ENCODE assay signal across 26 cellular contexts in the genomic region with DNA sequence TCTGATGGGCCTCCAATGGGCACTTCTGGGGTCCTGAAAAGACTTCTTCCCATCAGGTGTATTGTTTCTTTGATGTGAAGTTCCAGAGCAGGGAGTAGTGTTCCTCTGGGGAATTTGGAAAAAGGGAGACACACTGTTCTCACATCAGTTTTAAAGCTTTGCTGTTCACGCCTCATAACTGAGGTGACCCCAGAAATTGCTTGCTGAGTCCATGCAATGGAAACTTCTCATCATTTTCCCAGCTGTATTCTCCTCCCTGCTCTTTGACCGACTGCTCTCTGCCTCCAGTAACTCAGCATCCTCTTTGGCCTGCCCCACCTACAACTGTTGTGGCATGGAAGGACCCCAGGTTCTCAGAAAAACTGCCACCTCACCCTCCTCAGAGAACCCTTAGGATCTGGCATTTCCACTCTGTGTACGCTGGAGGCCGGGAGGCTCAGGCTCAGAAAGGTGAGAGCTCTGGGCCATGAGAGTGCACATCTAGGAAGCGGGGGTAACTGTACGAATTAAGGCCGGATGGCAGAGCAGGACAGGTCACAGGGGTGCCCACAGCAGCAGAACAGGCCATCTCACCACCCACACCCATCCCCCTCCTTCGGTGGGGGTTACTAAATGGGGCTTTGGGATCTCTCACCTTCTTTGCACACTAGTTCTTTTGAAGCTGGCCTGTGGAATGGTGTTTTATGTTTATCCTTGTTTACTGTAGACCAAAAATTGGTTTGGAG. TPM values are rescaled to one million over a fixed set of nuclear protein-coding genes. Genes with fewer than 3 reads are reported as not detected.
DNase-seq lines count a peak whose midpoint lies in the region; ATAC-seq and TF ChIP-seq lines count a peak whose summit lies in the region.
"Had no signal": no experiment of that assay in that cellular context is flagged by ENCODE, and none has a peak within 500 bp of the region (broad histone marks: within the 10 kb centered on the region; RNA-seq: fewer than 3 reads in every experiment).

No MANE protein-coding gene starts in this region.

- H3K14ac ChIP-seq in IMR-90 (replicated peaks; ENCODE audit: low read depth, low read length): no peak overlapping the region

- in situ Hi-C loops in IMR-90 (cut with MboI; ENCODE audit: low sequenced_read_pairs): no loop called here

- 90% methylated on average over 2 of the region's 8 CpGs; no CpG with 5 or more reads in 1 of the 2 experiments for whole genome bisulfite sequencing in IMR-90 (ENCODE audit: extremely low coverage in 2 of 2, insufficient read length in 1 of 2), 2 experiments

- H3K4me2 ChIP-seq in IMR-90 (ENCODE audit: low read depth, low read length) (no peak overlapping the region), neural progenitor cell (no peak overlapping the region)
- H3K4me2 ChIP-seq: KMS-11 had no signal

- H3K9ac ChIP-seq in IMR-90 (ENCODE audit: low read depth, low read length) (no peak overlapping the region), neural progenitor cell (no peak overlapping the region)
- H3K9ac ChIP-seq: KMS-11 had no signal

- no peak overlapping the region for H3K56ac ChIP-seq in IMR-90 (ENCODE audit: extremely low read depth, insufficient read depth, low read length)

- H3K27me3 Mint-ChIP-seq in activated CD4-positive, alpha-beta T cell treated with anti-CD3 and anti-CD28 coated beads for 36 hours: no peaks in the 10 kb centered on the region
- no peaks in the 10 kb centered on the region for H3K27me3 Mint-ChIP-seq in brain
- H3K27me3 Mint-ChIP-seq in neural progenitor cell (ENCODE audit: insufficient read depth, low read depth): no peaks in the 10 kb centered on the region

- H3K4ac ChIP-seq in IMR-90 (ENCODE audit: low read depth, low read length): no peak overlapping the region

- BruUV-seq in IMR-90 (replicated peaks; lab: Mats Ljungman, UMichigan): no TSS peak

- peak overlapping the region; percentile 19 for H2AFZ ChIP-seq in IMR-90 (replicated peaks; ENCODE audit: low read length, poor library complexity)
- H2AFZ ChIP-seq in neural progenitor cell (replicated peaks): no peak overlapping the region

- POLR2A ChIA-PET in activated CD4-positive, alpha-beta T cell treated with anti-CD3 and anti-CD28 coated beads for 36 hours (lab: Charles Lee): no interaction called here
- POLR2A ChIA-PET in IMR-90 (lab: Charles Lee; ENCODE audit: unreplicated experiment): no interaction called here

- no peaks in the 10 kb centered on the region for H3F3A ChIP-seq in neural progenitor cell (ENCODE audit: low read depth)

- H3K27ac ChIP-seq in IMR-90 (ENCODE audit: insufficient read depth, low read length) (no peak overlapping the region), neural progenitor cell (no peak overlapping the region)
- H3K27ac ChIP-seq: HL-60, KMS-11, RWPE1 had no signal

- TF ChIP-seq POLR2A in IMR-90 (IDR thresholded peaks at IDR 0.05; ENCODE audit: low read depth, low read length): no peak

- H3K27ac Mint-ChIP-seq in activated CD4-positive, alpha-beta T cell treated with anti-CD3 and anti-CD28 coated beads for 36 hours: peak overlapping the region; percentile 12
- H3K27ac Mint-ChIP-seq in brain (peak overlapping the region in 3 of 5 experiments; percentile 38 to 92 (median 85)), neural progenitor cell (peak overlapping the region; percentile 15)
- H3K27ac Mint-ChIP-seq: CD8-positive, alpha-beta T cell had no signal

- no peak overlapping the region for H2AK9ac ChIP-seq in IMR-90 (replicated peaks; ENCODE audit: low read depth, low read length, poor library complexity)

- ATAC-seq in activated CD4-positive, alpha-beta T cell treated with anti-CD3 and anti-CD28 coated beads for 36 hours: no peak
- ATAC-seq in IMR-90 (ENCODE audit: low read depth): no peak
- no peak for ATAC-seq in GM18520 (IDR thresholded peaks at IDR 0.05; ENCODE audit: unreplicated experiment)
- ATAC-seq: CD8-positive, alpha-beta T cell; GM12878; HepG2 had no signal

- no peak overlapping the region for H2BK15ac ChIP-seq in IMR-90 (ENCODE audit: low read depth, low read length)

- TF ChIP-seq RAD21 in IMR-90 (IDR thresholded peaks at IDR 0.05; ENCODE audit: low read length): no peak

- no peak overlapping the region for H3K23ac ChIP-seq in IMR-90 (ENCODE audit: low read depth, low read length)

- H3K79me2 ChIP-seq in neural progenitor cell (ENCODE audit: low read depth): no peaks in the 10 kb centered on the region

- H3K4me3 Mint-ChIP-seq in activated CD4-positive, alpha-beta T cell treated with anti-CD3 and anti-CD28 coated beads for 36 hours: no peak overlapping the region
- H3K4me3 Mint-ChIP-seq in brain: no peak overlapping the region
- H3K4me3 Mint-ChIP-seq in neural progenitor cell: no peak overlapping the region
- H3K4me3 Mint-ChIP-seq: CD8-positive, alpha-beta T cell had no signal

- peaks cover 20% of the 10 kb centered on the region for H3K4me1 Mint-ChIP-seq in activated CD4-positive, alpha-beta T cell treated with anti-CD3 and anti-CD28 coated beads for 36 hours
- H3K4me1 Mint-ChIP-seq in brain (peaks cover 72% of the 10 kb centered on the region), neural progenitor cell (peaks cover 16% of the 10 kb centered on the region)

- no peak overlapping the region for H2AK5ac ChIP-seq in IMR-90 (ENCODE audit: low read depth, low read length)

- H2BK120ac ChIP-seq in IMR-90 (ENCODE audit: low read depth, low read length): no peak overlapping the region

- no peak for DNase-seq in activated CD4-positive, alpha-beta T cell treated with anti-CD3 and anti-CD28 coated beads for 36 hours
- no peak for DNase-seq in activated CD4-positive, alpha-beta T cell treated with anti-CD3 and anti-CD28 coated beads for 1 hour
- no peak for DNase-seq in IMR-90
- DNase-seq in neural progenitor cell (ENCODE audit: low spot score): no peak
- DNase-seq in globus pallidus (ENCODE audit: low spot score): no peak
- no peak for DNase-seq in LoVo (ENCODE audit: low spot score)
- DNase-seq: 8988T; C1 segment of cervical spinal cord; CD8-positive, alpha-beta T cell; DND-41; NCI-H1105; NCI-H146; NCI-H2029 treated with DMSO at 0.1 percent for 48 hours; NCI-H226; NCI-H510A treated with DMSO at 0.1 percent for 48 hours; NCI-H774; NK-92 treated with Interleukin-12 subunit alpha and Interleukin-12 subunit beta, amount 100 ng/mL, for 24 hours had no signal

- H3K9me1 ChIP-seq in IMR-90 (ENCODE audit: insufficient read depth, low read length): peaks cover 9% of the 10 kb centered on the region

- H3K27me3 ChIP-seq in IMR-90 (ENCODE audit: control insufficient read depth, insufficient read depth, low read length) (no peaks in the 10 kb centered on the region), neural progenitor cell (no peaks in the 10 kb centered on the region)

- dilution Hi-C loops in IMR-90 (cut with HindIII; ENCODE audit: low sequenced_read_pairs, unreplicated experiment): no loop called here

- H3K18ac ChIP-seq in IMR-90 (ENCODE audit: low read depth, low read length): no peak overlapping the region

- H2BK5ac ChIP-seq in IMR-90 (ENCODE audit: low read depth, low read length, poor library complexity, severe bottlenecking): no peak overlapping the region

- intact Hi-C loops in activated CD4-positive, alpha-beta T cell treated with anti-CD3 and anti-CD28 coated beads for 36 hours (cut with DNase I, micrococcal nuclease): no loop called here
- intact Hi-C loops in IMR-90 (cut with micrococcal nuclease): no loop called here

- H3K4me1 ChIP-seq in IMR-90 (ENCODE audit: control insufficient read depth, insufficient read depth, low read length): no peaks in the 10 kb centered on the region
- H3K4me1 ChIP-seq in neural progenitor cell: peaks cover 21% of the 10 kb centered on the region

- H3K4me3 ChIP-seq in IMR-90 (ENCODE audit: insufficient read depth, low read depth, low read length) (no peak overlapping the region), neural progenitor cell (no peak overlapping the region)
- H3K4me3 ChIP-seq: GM12878, HAP-1 had no signal

- TF ChIP-seq CTCF in IMR-90 (conservative IDR thresholded peaks at IDR 0.05; ENCODE audit: low read depth, low read length) (no peak), brain (conservative IDR thresholded peaks at IDR 0.05) (no peak), neural progenitor cell (IDR thresholded peaks at IDR 0.05) (no peak)

- no peaks in the 10 kb centered on the region for H3K9me3 Mint-ChIP-seq in activated CD4-positive, alpha-beta T cell treated with anti-CD3 and anti-CD28 coated beads for 36 hours (ENCODE audit: low read depth)
- H3K9me3 Mint-ChIP-seq in brain: no peaks in the 10 kb centered on the region
- H3K9me3 Mint-ChIP-seq in neural progenitor cell: no peaks in the 10 kb centered on the region
- H3K9me3 Mint-ChIP-seq: CD8-positive, alpha-beta T cell had no signal

- peaks cover 55% of the 10 kb centered on the region for H3K36me3 Mint-ChIP-seq in activated CD4-positive, alpha-beta T cell treated with anti-CD3 and anti-CD28 coated beads for 36 hours (ENCODE audit: low read depth)
- H3K36me3 Mint-ChIP-seq in brain (peaks cover 92% of the 10 kb centered on the region), neural progenitor cell (peaks cover 64% of the 10 kb centered on the region)

- H4K5ac ChIP-seq in IMR-90 (ENCODE audit: low read depth, low read length): no peak overlapping the region

- H2BK20ac ChIP-seq in IMR-90 (ENCODE audit: low read depth, low read length): no peak overlapping the region

- CTCF ChIA-PET in activated CD4-positive, alpha-beta T cell treated with anti-CD3 and anti-CD28 coated beads for 36 hours (lab: Charles Lee): interaction anchor here (0.6 kb wide), 1 partner anchor 33 kb away, joined by 3 read pairs; no protein-coding TSS in a partner anchor
- CTCF ChIA-PET in IMR-90 (lab: Yijun Ruan, JAX): interaction anchor here (1.3 kb wide), 1 partner anchor 9 kb away, joined by 3 read pairs; no protein-coding TSS in a partner anchor

- H4K91ac ChIP-seq in IMR-90 (ENCODE audit: insufficient read depth, low read depth, low read length): no peak overlapping the region

- H3K79me1 ChIP-seq in IMR-90 (ENCODE audit: low read depth in 1 of 2, low read length in 2 of 2): peaks cover 24 to 62% of the 10 kb centered on the region in 2 experiments

- H4K8ac ChIP-seq in IMR-90 (ENCODE audit: low read depth in 2 of 2, low read length in 2 of 2): no peak overlapping the region

- H3K9me3 ChIP-seq in IMR-90 (ENCODE audit: control insufficient read depth, insufficient read depth, low read length) (no peaks in the 10 kb centered on the region), neural progenitor cell (ENCODE audit: low read depth) (no peaks in the 10 kb centered on the region)
- H3K9me3 ChIP-seq: HAP-1 had no signal

- H3K36me3 ChIP-seq in IMR-90 (ENCODE audit: control insufficient read depth, insufficient read depth, low read length): peaks cover 35% of the 10 kb centered on the region
- peaks cover 8% of the 10 kb centered on the region for H3K36me3 ChIP-seq in neural progenitor cell

- H4K20me1 ChIP-seq in IMR-90 (ENCODE audit: insufficient read depth, low read length) (0 out of 2 replicates have a peak, but pooled peaks cover 5% of the 10 kb centered on the region), neural progenitor cell (ENCODE audit: low read depth) (peaks cover 37% of the 10 kb centered on the region)

RNA-seq across cellular contexts. Expression of a gene that starts 51.2 kb away (rescaled TPM):
- total RNA-seq in activated CD4-positive, alpha-beta T cell treated with anti-CD3 and anti-CD28 coated beads for 36 hours: 10 to 100 TPM; 18.1 to 20.4 TPM
- total RNA-seq in IMR-90 (2012; rRNA removed): 31.4 and 38.0 TPM in 2 replicates
- polyA plus RNA-seq in IMR-90 (2012; rRNA removed): 14.5 and 16.0 TPM in 2 replicates
- 8.8 and 10.4 TPM in 2 replicates for polyA plus RNA-seq in IMR-90 (2012; cell fraction: cytosol; rRNA removed)
- 7.2 and 15.5 TPM in 2 replicates for polyA plus RNA-seq in IMR-90 (2012; cell fraction: nucleus; rRNA removed; ENCODE audit: low replicate concordance)
- polyA plus RNA-seq in brain (ENCODE audit: insufficient read depth, low read depth, low replicate concordance): 22.1 TPM
- 30.8 and 37.0 TPM in 2 replicates for total RNA-seq in neural progenitor cell (ENCODE audit: low replicate concordance)

RNA-seq across cellular contexts. Expression of a gene that starts 58.7 kb away (rescaled TPM):
- under 1 TPM in 1 of 2 experiments, not detected in 1; 0.09 TPM for total RNA-seq in activated CD4-positive, alpha-beta T cell treated with anti-CD3 and anti-CD28 coated beads for 36 hours
- 1.7 and 1.8 TPM in 2 replicates for total RNA-seq in IMR-90 (2012; rRNA removed)
- 3.0 and 3.5 TPM in 2 replicates for polyA plus RNA-seq in IMR-90 (2012; rRNA removed)
- 2.5 and 4.1 TPM in 2 replicates for polyA plus RNA-seq in IMR-90 (2012; cell fraction: cytosol; rRNA removed)
- 4.3 and 9.2 TPM in 2 replicates for polyA plus RNA-seq in IMR-90 (2012; cell fraction: nucleus; rRNA removed; ENCODE audit: low replicate concordance)
- polyA plus RNA-seq in brain (ENCODE audit: insufficient read depth, low read depth, low replicate concordance): 8.3 TPM
- 0.56 and 3.8 TPM in 2 replicates for total RNA-seq in neural progenitor cell (ENCODE audit: low replicate concordance)
- total RNA-seq: HT-29 had no signal

Comparison
In these comparisons a context has a peak if more than half of its experiments do, and no peak if none do; other contexts are left out.
1. H3K27ac Mint-ChIP-seq: peak in every context shown above with its lines; median percentile 85 in brain; 15 in neural progenitor cell; 12 in activated CD4-positive, alpha-beta T cell treated with anti-CD3 and anti-CD28 coated beads for 36 hours.